1 cellular context compared by ENCODE assay signal in genomic region chr19:1115646-1116420, GRCh38.
A peak's percentile ranks its signal among the peaks of the same experiment; 100 is the strongest.
TF ChIP-seq lines count a peak whose summit lies in the region.

No MANE protein-coding gene starts in this region.

TF ChIP-seq in K562, 482 proteins besides CTCF, POLR2A, EP300 and RAD21:
- no peak for TF ChIP-seq HNRNPUL1 (IDR thresholded peaks at IDR 0.05; ENCODE audit: low read length)
- peak; percentile 25; the same call in 1 of the 2 replicates for TF ChIP-seq POLR2G (IDR thresholded peaks at IDR 0.05; ENCODE audit: low read depth, low read length)
TF ChIP-seq in K562: peak in this region for 1.
